In genomic region chr9:18438300-18438925, GRCh38 we compare ENCODE assay signal across 8 cellular contexts. TPM values are rescaled to one million over a fixed set of nuclear protein-coding genes. Genes with fewer than 3 reads are reported as not detected.
A peak's percentile ranks its signal among the peaks of the same experiment; 100 is the strongest.
DNase-seq lines count a peak whose midpoint lies in the region; ATAC-seq, FAIRE-seq and TF ChIP-seq lines count a peak whose summit lies in the region.

No MANE protein-coding gene starts in this region.

- H3K4me1 ChIP-seq in duodenal mucosa (ENCODE audit: control insufficient read depth in 1 of 2, insufficient read depth in 2 of 2, low read length in 2 of 2): peaks cover 0 to 12% of the 10 kb centered on the region in 2 donors
- 0 out of 2 replicates have a peak, but pooled peaks cover 14% of the 10 kb centered on the region for H3K4me1 ChIP-seq in HepG2 (ENCODE audit: insufficient read depth, low read length)

- H3K79me2 ChIP-seq in HepG2 (ENCODE audit: insufficient read depth, low read length): no peaks in the 10 kb centered on the region

- ATAC-seq in HepG2 (peak; percentile 90), GM18502 (IDR thresholded peaks at IDR 0.05; ENCODE audit: poor library complexity, unreplicated experiment) (no peak)

- CTCF ChIA-PET in HepG2 (lab: Yijun Ruan, JAX; ENCODE audit: low intra/inter-chr PET ratio, low total read pairs): no interaction called here

- peak overlapping the region; percentile 54 to 70 for H3K4me3 ChIP-seq in duodenal mucosa (ENCODE audit: low read depth in 1 of 2, low read length in 2 of 2)
- peak overlapping the region in 2 of 3 experiments; percentile 12 to 39; a peak in 3 of 6 replicates for H3K4me3 ChIP-seq in HepG2 (replicated peaks in 1 of 3; ENCODE audit: insufficient read depth in 1 of 3, low read depth in 2 of 3, low read length in 3 of 3)

- intact Hi-C loops in HepG2 (cut with micrococcal nuclease; ENCODE audit: unreplicated experiment): no loop called here

- DNase-seq in M059J (ENCODE audit: low read depth): peak; percentile 69
- no peak for DNase-seq in HepG2 (ENCODE audit: low spot score)
- peak; percentile 51 for DNase-seq in superior temporal gyrus (ENCODE audit: extremely low spot score)
- DNase-seq in H54 (ENCODE audit: insufficient read length, low spot score): no peak
- no peak for DNase-seq in HT-29 (ENCODE audit: low spot score)
- DNase-seq in HPDE6-E6E7 (ENCODE audit: extremely low spot score): no peak

- H3K9me3 ChIP-seq in duodenal mucosa (ENCODE audit: control insufficient read depth in 1 of 2, low read length in 2 of 2) (no peaks in the 10 kb centered on the region), HepG2 (ENCODE audit: low read length) (no peaks in the 10 kb centered on the region)

- no peak overlapping the region for H2AFZ ChIP-seq in HepG2 (ENCODE audit: low read length)

- WGBS in HepG2 (ENCODE audit: low lambda C conversion rate): 8% methylated on average over 21 of the region's 31 CpGs

- no TSS peak for BruUV-seq in HepG2 (replicated peaks; lab: Mats Ljungman, UMichigan)

- H3K36me3 ChIP-seq in duodenal mucosa (ENCODE audit: control insufficient read depth in 1 of 2, insufficient read depth in 2 of 2, low read length in 2 of 2) (no peaks in the 10 kb centered on the region), HepG2 (replicated peaks in 1 of 2; ENCODE audit: control insufficient read depth in 1 of 2, insufficient read depth in 2 of 2, low read length in 2 of 2) (no peaks in the 10 kb centered on the region)

- FAIRE-seq in HepG2 (lab: Jason Lieb, UNC) (no peak), H54 (lab: Jason Lieb, UNC) (no peak)

- H3K27me3 ChIP-seq in duodenal mucosa (ENCODE audit: control insufficient read depth in 1 of 2, insufficient read depth in 2 of 2, low read length in 2 of 2) (peaks cover 0 to 9% of the 10 kb centered on the region in 2 donors), HepG2 (ENCODE audit: control insufficient read depth in 1 of 2, insufficient read depth in 2 of 2, low read length in 2 of 2) (0 out of 5 replicates have a peak, but pooled peaks cover 0 to 10% of the 10 kb centered on the region in 2 experiments)

- POLR2A ChIA-PET in HepG2 (lab: Yijun Ruan, JAX): no interaction called here

- no peak for TF ChIP-seq RAD21 in HepG2 (CRISPR knock-in tag; IDR thresholded peaks at IDR 0.05)

- peak overlapping the region; percentile 60 for H3K4me2 ChIP-seq in HepG2 (ENCODE audit: low read depth, low read length)

- in situ Hi-C loops in HepG2 (cut with HindIII; ENCODE audit: extremely low pct_ligation_motif_present, low pct_unique_long_range_greater_than_20kb): no loop called here

- peak; percentile 55 for TF ChIP-seq CTCF in HepG2 (CRISPR knock-in tag; IDR thresholded peaks at IDR 0.05)

- TF ChIP-seq EP300 in HepG2 (IDR thresholded peaks at IDR 0.05; ENCODE audit: low read depth in 2 of 2, low read length in 2 of 2) (no peak), HepG2 (CRISPR knock-in tag; IDR thresholded peaks at IDR 0.05; ENCODE audit: borderline replicate concordance) (no peak)

- H3K27ac ChIP-seq in duodenal mucosa (ENCODE audit: low read depth, low read length) (no peak overlapping the region), HepG2 (ENCODE audit: extremely low read length, insufficient read depth, low read length) (no peak overlapping the region)

- H3K9ac ChIP-seq in duodenal mucosa (ENCODE audit: low read depth in 1 of 2, low read length in 2 of 2): peak overlapping the region in 1 of 2 donors; percentile 20
- H3K9ac ChIP-seq in HepG2 (ENCODE audit: insufficient read depth, low read depth, low read length): no peak overlapping the region

- no peaks in the 10 kb centered on the region for H4K20me1 ChIP-seq in HepG2 (ENCODE audit: insufficient read depth, low read length)

- no peak for TF ChIP-seq POLR2A in HepG2 (IDR thresholded peaks at IDR 0.05; ENCODE audit: insufficient read depth in 1 of 2, low read depth in 2 of 2, low read length in 2 of 2)
- TF ChIP-seq POLR2A in H54 (IDR thresholded peaks at IDR 0.05; ENCODE audit: low read depth, low read length): no peak

TF ChIP-seq in HepG2, 621 proteins besides CTCF, POLR2A, EP300 and RAD21 (continues in another document):
- TF ChIP-seq ZBTB20 (CRISPR knock-in tag; IDR thresholded peaks at IDR 0.05; ENCODE audit: borderline replicate concordance, low read depth) (no peak), YY1 (IDR thresholded peaks at IDR 0.05; ENCODE audit: insufficient read depth, insufficient replicate concordance, low read depth, low read length) (peak; percentile 21), MYC (CRISPR knock-in tag; IDR thresholded peaks at IDR 0.05; ENCODE audit: borderline replicate concordance) (0 out of 2 replicates have a peak, but pooled peaks have one; percentile 21), KDM5B (CRISPR knock-in tag; IDR thresholded peaks at IDR 0.05; ENCODE audit: borderline replicate concordance) (0 out of 2 replicates have a peak, but pooled peaks have one; percentile 28), STAG1 (CRISPR knock-in tag; IDR thresholded peaks at IDR 0.05) (0 out of 2 replicates have a peak, but pooled peaks have one; percentile 26)
- TF ChIP-seq, protein P1, sequence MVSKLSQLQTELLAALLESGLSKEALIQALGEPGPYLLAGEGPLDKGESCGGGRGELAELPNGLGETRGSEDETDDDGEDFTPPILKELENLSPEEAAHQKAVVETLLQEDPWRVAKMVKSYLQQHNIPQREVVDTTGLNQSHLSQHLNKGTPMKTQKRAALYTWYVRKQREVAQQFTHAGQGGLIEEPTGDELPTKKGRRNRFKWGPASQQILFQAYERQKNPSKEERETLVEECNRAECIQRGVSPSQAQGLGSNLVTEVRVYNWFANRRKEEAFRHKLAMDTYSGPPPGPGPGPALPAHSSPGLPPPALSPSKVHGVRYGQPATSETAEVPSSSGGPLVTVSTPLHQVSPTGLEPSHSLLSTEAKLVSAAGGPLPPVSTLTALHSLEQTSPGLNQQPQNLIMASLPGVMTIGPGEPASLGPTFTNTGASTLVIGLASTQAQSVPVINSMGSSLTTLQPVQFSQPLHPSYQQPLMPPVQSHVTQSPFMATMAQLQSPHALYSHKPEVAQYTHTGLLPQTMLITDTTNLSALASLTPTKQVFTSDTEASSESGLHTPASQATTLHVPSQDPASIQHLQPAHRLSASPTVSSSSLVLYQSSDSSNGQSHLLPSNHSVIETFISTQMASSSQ (IDR thresholded peaks at IDR 0.05; ENCODE audit: low read depth): no peak
- TF ChIP-seq, protein P1 (CRISPR knock-in tag; IDR thresholded peaks at IDR 0.05; ENCODE audit: borderline replicate concordance): no peak
- TF ChIP-seq, protein P2, sequence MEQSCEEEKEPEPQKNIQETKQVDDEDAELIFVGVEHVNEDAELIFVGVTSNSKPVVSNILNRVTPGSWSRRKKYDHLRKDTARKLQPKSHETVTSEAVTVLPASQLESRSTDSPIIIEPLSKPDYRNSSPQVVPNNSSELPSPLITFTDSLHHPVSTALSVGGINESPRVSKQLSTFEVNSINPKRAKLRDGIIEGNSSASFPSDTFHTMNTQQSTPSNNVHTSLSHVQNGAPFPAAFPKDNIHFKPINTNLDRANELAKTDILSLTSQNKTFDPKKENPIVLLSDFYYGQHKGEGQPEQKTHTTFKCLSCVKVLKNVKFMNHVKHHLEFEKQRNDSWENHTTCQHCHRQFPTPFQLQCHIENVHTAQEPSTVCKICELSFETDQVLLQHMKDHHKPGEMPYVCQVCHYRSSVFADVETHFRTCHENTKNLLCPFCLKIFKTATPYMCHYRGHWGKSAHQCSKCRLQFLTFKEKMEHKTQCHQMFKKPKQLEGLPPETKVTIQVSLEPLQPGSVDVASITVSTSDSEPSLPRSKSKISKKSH (CRISPR knock-in tag; IDR thresholded peaks at IDR 0.05; ENCODE audit: borderline replicate concordance): 0 out of 2 replicates have a peak, but pooled peaks have one; percentile 31

RNA-seq across cellular contexts. Expression of gene ADAMTSL1, which starts 35.5 kb away (rescaled TPM):
- 4.2 and 7.7 TPM in 2 replicates for total RNA-seq in M059J (2014; rRNA removed; shearing (Covaris generic))
- not detected in 2 replicates for total RNA-seq in HepG2 (2016; rRNA removed; fragmentation: Illumina TruSeq; extraction: Trizol)
- total RNA-seq in HepG2 (2016; cell fraction: cytosol; rRNA removed; fragmentation: Illumina TruSeq; extraction: Trizol; ENCODE audit: low read depth): not detected in 2 replicates
- total RNA-seq in HepG2 (2016; cell fraction: insoluble cytoplasmic fraction; rRNA removed; fragmentation: Illumina TruSeq; extraction: Trizol): not detected in 2 replicates
- not detected in 2 replicates for total RNA-seq in HepG2 (2016; cell fraction: membrane; rRNA removed; fragmentation: Illumina TruSeq; extraction: Trizol)
- not detected in 2 replicates for total RNA-seq in HepG2 (2016; cell fraction: nucleus; rRNA removed; fragmentation: Illumina TruSeq; extraction: Trizol)
- polyA plus RNA-seq in HepG2 (2011; rRNA removed): not detected in 2 replicates
- not detected in 2 replicates for polyA plus RNA-seq in HepG2 (2011; cell fraction: cytosol; rRNA removed)
- not detected in 2 replicates for polyA plus RNA-seq in HepG2 (2011; cell fraction: nucleus; rRNA removed)
- not detected in 2 replicates for polyA plus RNA-seq in HepG2 (2012)
- polyA plus RNA-seq in HepG2 (2016; cell fraction: cytosol; fragmentation: Illumina TruSeq; extraction: Trizol; ENCODE audit: low read depth): not detected in 2 replicates
- not detected in 2 replicates for polyA plus RNA-seq in HepG2 (2016; cell fraction: insoluble cytoplasmic fraction; fragmentation: Illumina TruSeq; extraction: Trizol; ENCODE audit: low read depth)
- not detected in 2 replicates for polyA plus RNA-seq in HepG2 (2016; cell fraction: membrane; fragmentation: Illumina TruSeq; extraction: Trizol; ENCODE audit: low read depth)
- polyA plus RNA-seq in HepG2 (2016; cell fraction: nucleus; fragmentation: Illumina TruSeq; extraction: Trizol; ENCODE audit: insufficient read depth, low read depth): not detected in 2 replicates
- polyA minus RNA-seq in HepG2 (2011; rRNA and poly(A)+ RNA removed; ENCODE audit: low replicate concordance): 1.4 TPM in 1 of 2 replicates, not detected in the other
- not detected in 2 replicates for polyA minus RNA-seq in HepG2 (2011; cell fraction: cytosol; rRNA and poly(A)+ RNA removed)
- not detected in 2 replicates for polyA minus RNA-seq in HepG2 (2011; cell fraction: nucleus; rRNA and poly(A)+ RNA removed)
- total RNA-seq in HT-29 (2014; rRNA removed; shearing (Covaris generic)): not detected in 2 replicates

Comparison
In these comparisons a context has a peak if more than half of its experiments do, and no peak if none do; other contexts are left out.
1. DNase-seq: peak in M059J (single experiment) and superior temporal gyrus (single experiment); none in HepG2 (single experiment), H54 (single experiment), HT-29 (single experiment) and HPDE6-E6E7 (single experiment).